In genomic region chr19:35138305-35138799, GRCh38 we compare ENCODE assay signal across 12 cellular contexts. TPM values are rescaled to one million over a fixed set of nuclear protein-coding genes. Genes with fewer than 3 reads are reported as not detected.
DNase-seq lines count a peak whose midpoint lies in the region; ATAC-seq and TF ChIP-seq lines count a peak whose summit lies in the region.
"Had no signal": no experiment of that assay in that cellular context is flagged by ENCODE, and none has a peak within 500 bp of the region (broad histone marks: within the 10 kb centered on the region; RNA-seq: fewer than 3 reads in every experiment).

No MANE protein-coding gene starts in this region.

- DNase-seq in Right ventricle myocardium superior = peak; percentile 84
- peak; percentile 62 to 83 (median 79) for DNase-seq in ovary
- DNase-seq in stimulated activated CD4-positive, alpha-beta T cell treated with anti-CD3 and anti-CD28 coated beads, Interleukin-1b, Interleukin-23, amount 100 ng/mL, for 48 hours = no peak
- DNase-seq: activated CD4-positive, alpha-beta T cell treated with anti-CD3 and anti-CD28 coated beads, Interleukin-2, amount 50 U/mL, for 4 hours; activated naive CD4-positive, alpha-beta T cell treated with anti-CD3 and anti-CD28 coated beads, Interleukin-2, amount 10 ng/mL, durations not matched to agents 7 days and 5 days; endodermal cell; NCI-H510A had no signal

- no peaks in the 10 kb centered on the region for H3K9me3 ChIP-seq in BLaER1 treated with 17β-estradiol and CSF1 and Interleukin-3, amounts not matched to agents 10 nM and 100 nM (replicated peaks in 1 of 11)
- H3K9me3 ChIP-seq in ovary = no peaks in the 10 kb centered on the region

- H3K27ac ChIP-seq in BLaER1 treated with 17β-estradiol and CSF1 and Interleukin-3, amounts not matched to agents 10 nM and 100 nM = peak overlapping the region in 4 of 11 experiments; percentile 20 to 62 (median 50); a peak in 4 of 22 replicates
- H3K27ac ChIP-seq in ovary = peak overlapping the region; percentile 62 to 95
- H3K27ac ChIP-seq: SK-N-MC had no signal

- H3K4me1 ChIP-seq in BLaER1 treated with 17β-estradiol and CSF1 and Interleukin-3, amounts not matched to agents 10 nM and 100 nM = peaks cover 32 to 76% (median 75%) of the 10 kb centered on the region in 10 experiments
- H3K4me1 ChIP-seq in ovary (ENCODE audit: insufficient read depth) = peaks cover 12% of the 10 kb centered on the region

- H3K9ac ChIP-seq in BLaER1 treated with 17β-estradiol and CSF1 and Interleukin-3, amounts not matched to agents 10 nM and 100 nM = no peak overlapping the region

- 17 to 23% (median 21%) methylated on average over 12 to 14 of the region's 14 CpGs for WGBS in ovary, 3 donors

- TF ChIP-seq CTCF in ovary (IDR thresholded peaks at IDR 0.05) = no peak

- no peaks in the 10 kb centered on the region for H3K36me3 ChIP-seq in BLaER1 treated with 17β-estradiol and CSF1 and Interleukin-3, amounts not matched to agents 10 nM and 100 nM
- H3K36me3 ChIP-seq in ovary = no peaks in the 10 kb centered on the region

- H3K4me2 ChIP-seq in BLaER1 treated with 17β-estradiol and CSF1 and Interleukin-3, amounts not matched to agents 10 nM and 100 nM = peak overlapping the region in 8 of 11 experiments; percentile 29 to 80 (median 62); a peak in 11 of 22 replicates

- no peak overlapping the region for H3K4me3 ChIP-seq in BLaER1 treated with 17β-estradiol and CSF1 and Interleukin-3, amounts not matched to agents 10 nM and 100 nM
- H3K4me3 ChIP-seq in ovary = peak overlapping the region; percentile 52
- H3K4me3 ChIP-seq: SK-N-MC had no signal

- H4K20me1 ChIP-seq in BLaER1 treated with 17β-estradiol and CSF1 and Interleukin-3, amounts not matched to agents 10 nM and 100 nM = no peaks in the 10 kb centered on the region; a peak in 2 of 22 replicates

- H3K27me3 ChIP-seq in BLaER1 treated with 17β-estradiol and CSF1 and Interleukin-3, amounts not matched to agents 10 nM and 100 nM = peaks cover 9 to 18% (median 16%) of the 10 kb centered on the region in 11 experiments; a peak in 20 of 22 replicates
- no peaks in the 10 kb centered on the region for H3K27me3 ChIP-seq in ovary

- intact Hi-C loops in Right ventricle myocardium superior (cut with DNase I) = no loop called here
- intact Hi-C loops in ovary (cut with DNase I) = loop anchor here in 1 of 4 donors (2.0 kb wide), 1 partner anchor 14 kb away; no protein-coding TSS in a partner anchor

- no peak for TF ChIP-seq EP300 in ovary (IDR thresholded peaks at IDR 0.05)

- peak; percentile 59 for ATAC-seq in Right ventricle myocardium superior (ENCODE audit: poor library complexity)
- ATAC-seq in HG03095 (IDR thresholded peaks at IDR 0.05; ENCODE audit: unreplicated experiment) = no peak
- ATAC-seq in GM19351 (IDR thresholded peaks at IDR 0.05; ENCODE audit: unreplicated experiment) = no peak

- TF ChIP-seq POLR2A in ovary (IDR thresholded peaks at IDR 0.05) = no peak

RNA-seq across cellular contexts. Expression of gene FXYD1, which starts 0.3 kb away (rescaled TPM):
- total RNA-seq in Right ventricle myocardium superior (580 TPM), ovary (100 to 1,000 TPM in 3 of 7 donors, 10 to 100 TPM in 4; 26.7 to 204 (median 95.8) TPM)
- polyA plus RNA-seq in ovary = 100 to 1,000 TPM in 1 of 2 donors, 10 to 100 TPM in 1; 88.5 to 134 TPM
- total RNA-seq: progenitor cell of endocrine pancreas had no signal

RNA-seq across cellular contexts. Expression of gene LGI4, which starts 3.5 kb away (rescaled TPM):
- total RNA-seq in Right ventricle myocardium superior (8.1 TPM), ovary (1 to 10 TPM; 1.9 to 7.5 (median 3.8) TPM)
- 10 to 100 TPM; 11.9 to 13.3 TPM for polyA plus RNA-seq in ovary
- total RNA-seq: progenitor cell of endocrine pancreas had no signal

RNA-seq across cellular contexts. Expression of gene FXYD7, which starts 4.7 kb away (rescaled TPM):
- total RNA-seq in Right ventricle myocardium superior (not detected), ovary (1 to 10 TPM in 3 of 7 donors, under 1 TPM in 3, not detected in 1; 0.30 to 2.8 (median 1.0) TPM)
- under 1 TPM in 1 of 2 donors, not detected in 1; 0.38 TPM for polyA plus RNA-seq in ovary
- total RNA-seq: progenitor cell of endocrine pancreas had no signal

RNA-seq across cellular contexts. Expression of gene FXYD5, which starts 16.2 kb away (rescaled TPM):
- total RNA-seq in Right ventricle myocardium superior (20.9 TPM), ovary (10 to 100 TPM in 6 of 7 donors, 1 to 10 TPM in 1; 8.2 to 37.1 (median 17.9) TPM)
- polyA plus RNA-seq in ovary = 10 to 100 TPM; 31.2 to 79.3 TPM

RNA-seq across cellular contexts. Expression of gene FXYD3, which starts 22.7 kb away (rescaled TPM):
- 1.3 TPM for total RNA-seq in Right ventricle myocardium superior
- 10 to 100 TPM in 1 of 7 donors, 1 to 10 TPM in 4, under 1 TPM in 1, not detected in 1; 0.25 to 33.2 (median 4.1) TPM for total RNA-seq in ovary
- polyA plus RNA-seq in ovary = under 1 TPM in 1 of 2 donors, not detected in 1; 0.23 TPM
- total RNA-seq: endodermal cell had no signal
